11 cellular contexts compared by ENCODE assay signal in genomic region chr9:132744881-132745761, GRCh38.
DNase-seq lines count a peak whose midpoint lies in the region; ATAC-seq and TF ChIP-seq lines count a peak whose summit lies in the region.
"Had no signal": no experiment of that assay in that cellular context is flagged by ENCODE, and none has a peak within 500 bp of the region (broad histone marks: within the 10 kb centered on the region; RNA-seq: fewer than 3 reads in every experiment).

No MANE protein-coding gene starts in this region.

- intact Hi-C loops in natural killer cell (cut with micrococcal nuclease) = no loop called here
- intact Hi-C loops in activated T-helper 1 cell treated with anti-CD3 and anti-CD28 coated beads, Interleukin-12 subunit alpha, Interleukin-12 subunit beta, Interleukin-2, Interleukin-4 antibody, amounts not matched to agents 30 ng/mL and 10 ng/mL and 1 ng/mL, durations not matched to agents 14 hours and 24 hours and 36 hours (cut with micrococcal nuclease) = no loop called here
- intact Hi-C loops in upper lobe of right lung (cut with DNase I) = no loop called here
- intact Hi-C loops in CD4-positive, alpha-beta memory T cell (cut with micrococcal nuclease) = no loop called here

- DNase-seq in natural killer cell (no peak), upper lobe of right lung (peak; percentile 28), HPDE6-E6E7 (ENCODE audit: extremely low spot score) (no peak), UCSD-AML1 (lab: John Stamatoyannopoulos, UW; ENCODE audit: unreplicated experiment) (no peak)
- DNase-seq in natural killer cell treated with Interleukin-12 subunit alpha and Interleukin-12 subunit beta and Interleukin-15 and Interleukin-18, amount 100 ng/mL, for 72 hours (ENCODE audit: low spot score) = no peak
- no peak for DNase-seq in activated T-helper 1 cell treated with anti-CD3 and anti-CD28 coated beads, Interleukin-12 subunit alpha, Interleukin-12 subunit beta, Interleukin-2, Interleukin-4 antibody, amounts not matched to agents 30 ng/mL and 10 ng/mL and 1 ng/mL, durations not matched to agents 14 hours and 24 hours and 36 hours (ENCODE audit: low spot score)
- no peak for DNase-seq in CD4-positive, alpha-beta memory T cell
- DNase-seq: amniotic stem cell, NCI-H1436, SHP77 treated with DMSO at 0.1 percent for 48 hours had no signal

- H3K9me3 ChIP-seq in iPS-18a (ENCODE audit: control insufficient read depth, low read depth, low read length) (no peaks in the 10 kb centered on the region), upper lobe of right lung (no peaks in the 10 kb centered on the region)
- H3K9me3 ChIP-seq in CD4-positive, alpha-beta memory T cell (ENCODE audit: control insufficient read depth in 1 of 2, low read length in 2 of 2) = no peaks in the 10 kb centered on the region

- no peak overlapping the region for H3K9ac ChIP-seq in iPS-18a (ENCODE audit: low read length)

- H3K27ac Mint-ChIP-seq in natural killer cell = no peak overlapping the region
- no peak overlapping the region for H3K27ac Mint-ChIP-seq in natural killer cell treated with Interleukin-12 subunit alpha and Interleukin-12 subunit beta and Interleukin-15 and Interleukin-18, amount 100 ng/mL, for 72 hours
- H3K27ac Mint-ChIP-seq in activated T-helper 1 cell treated with anti-CD3 and anti-CD28 coated beads, Interleukin-12 subunit alpha, Interleukin-12 subunit beta, Interleukin-2, Interleukin-4 antibody, amounts not matched to agents 30 ng/mL and 10 ng/mL and 1 ng/mL, durations not matched to agents 14 hours and 24 hours and 36 hours = peak overlapping the region; percentile 8
- no peak overlapping the region for H3K27ac Mint-ChIP-seq in CD4-positive, alpha-beta memory T cell

- ATAC-seq in natural killer cell (no peak), upper lobe of right lung (no peak)
- ATAC-seq in natural killer cell treated with Interleukin-12 subunit alpha and Interleukin-12 subunit beta and Interleukin-15 and Interleukin-18, amount 100 ng/mL, for 72 hours = no peak

- TF ChIP-seq CTCF in natural killer cell (IDR thresholded peaks at IDR 0.05) (no peak), upper lobe of right lung (IDR thresholded peaks at IDR 0.05) (no peak)

- H3K36me3 ChIP-seq in iPS-18a (ENCODE audit: control insufficient read depth, low read depth, low read length) = no peaks in the 10 kb centered on the region
- no peaks in the 10 kb centered on the region for H3K36me3 ChIP-seq in upper lobe of right lung
- H3K36me3 ChIP-seq in CD4-positive, alpha-beta memory T cell (ENCODE audit: insufficient read depth, low read length) = no peaks in the 10 kb centered on the region

- peak overlapping the region; percentile 32 for H3K4me3 Mint-ChIP-seq in natural killer cell
- H3K4me3 Mint-ChIP-seq in natural killer cell treated with Interleukin-12 subunit alpha and Interleukin-12 subunit beta and Interleukin-15 and Interleukin-18, amount 100 ng/mL, for 72 hours = no peak overlapping the region
- no peak overlapping the region for H3K4me3 Mint-ChIP-seq in activated T-helper 1 cell treated with anti-CD3 and anti-CD28 coated beads, Interleukin-12 subunit alpha, Interleukin-12 subunit beta, Interleukin-2, Interleukin-4 antibody, amounts not matched to agents 30 ng/mL and 10 ng/mL and 1 ng/mL, durations not matched to agents 14 hours and 24 hours and 36 hours
- peak overlapping the region in 2 of 8 donors; percentile 5 to 24 for H3K4me3 Mint-ChIP-seq in CD4-positive, alpha-beta memory T cell

- no peak overlapping the region for H3K27ac ChIP-seq in iPS-18a (ENCODE audit: low read length)
- H3K27ac ChIP-seq in upper lobe of right lung = no peak overlapping the region
- H3K27ac ChIP-seq in CD4-positive, alpha-beta memory T cell (ENCODE audit: low read depth, low read length) = no peak overlapping the region

- no peaks in the 10 kb centered on the region for H3K36me3 Mint-ChIP-seq in natural killer cell
- H3K36me3 Mint-ChIP-seq in natural killer cell treated with Interleukin-12 subunit alpha and Interleukin-12 subunit beta and Interleukin-15 and Interleukin-18, amount 100 ng/mL, for 72 hours = no peaks in the 10 kb centered on the region
- H3K36me3 Mint-ChIP-seq in activated T-helper 1 cell treated with anti-CD3 and anti-CD28 coated beads, Interleukin-12 subunit alpha, Interleukin-12 subunit beta, Interleukin-2, Interleukin-4 antibody, amounts not matched to agents 30 ng/mL and 10 ng/mL and 1 ng/mL, durations not matched to agents 14 hours and 24 hours and 36 hours (ENCODE audit: low read depth) = no peaks in the 10 kb centered on the region
- no peaks in the 10 kb centered on the region for H3K36me3 Mint-ChIP-seq in CD4-positive, alpha-beta memory T cell

- POLR2A ChIA-PET in CD4-positive, alpha-beta memory T cell (lab: Charles Lee; ENCODE audit: partially characterized antibody) = interaction anchor here (1.0 kb wide), 1 partner anchor 24 kb away, joined by 3 read pairs; no protein-coding TSS in a partner anchor

- no peaks in the 10 kb centered on the region for H3K4me1 Mint-ChIP-seq in natural killer cell
- H3K4me1 Mint-ChIP-seq in natural killer cell treated with Interleukin-12 subunit alpha and Interleukin-12 subunit beta and Interleukin-15 and Interleukin-18, amount 100 ng/mL, for 72 hours (ENCODE audit: low read depth in 2 of 2) = peaks cover 0 to 6% of the 10 kb centered on the region in 2 donors
- no peaks in the 10 kb centered on the region for H3K4me1 Mint-ChIP-seq in activated T-helper 1 cell treated with anti-CD3 and anti-CD28 coated beads, Interleukin-12 subunit alpha, Interleukin-12 subunit beta, Interleukin-2, Interleukin-4 antibody, amounts not matched to agents 30 ng/mL and 10 ng/mL and 1 ng/mL, durations not matched to agents 14 hours and 24 hours and 36 hours (ENCODE audit: low read depth)
- peaks cover 0 to 3% (median 1%) of the 10 kb centered on the region in 4 donors for H3K4me1 Mint-ChIP-seq in CD4-positive, alpha-beta memory T cell

- H3K4me3 ChIP-seq in iPS-18a (ENCODE audit: low read length) (peak overlapping the region; percentile 52), upper lobe of right lung (no peak overlapping the region)
- H3K4me3 ChIP-seq in CD4-positive, alpha-beta memory T cell (ENCODE audit: low read length in 2 of 2) = no peak overlapping the region

- peaks cover 24% of the 10 kb centered on the region for H3K4me1 ChIP-seq in iPS-18a (ENCODE audit: control insufficient read depth, low read depth, low read length)
- no peaks in the 10 kb centered on the region for H3K4me1 ChIP-seq in upper lobe of right lung
- H3K4me1 ChIP-seq in CD4-positive, alpha-beta memory T cell (ENCODE audit: insufficient read depth, low read length) = no peaks in the 10 kb centered on the region

- H3K9me3 Mint-ChIP-seq in natural killer cell = no peaks in the 10 kb centered on the region
- H3K9me3 Mint-ChIP-seq in natural killer cell treated with Interleukin-12 subunit alpha and Interleukin-12 subunit beta and Interleukin-15 and Interleukin-18, amount 100 ng/mL, for 72 hours = no peaks in the 10 kb centered on the region
- H3K9me3 Mint-ChIP-seq in activated T-helper 1 cell treated with anti-CD3 and anti-CD28 coated beads, Interleukin-12 subunit alpha, Interleukin-12 subunit beta, Interleukin-2, Interleukin-4 antibody, amounts not matched to agents 30 ng/mL and 10 ng/mL and 1 ng/mL, durations not matched to agents 14 hours and 24 hours and 36 hours = no peaks in the 10 kb centered on the region
- no peaks in the 10 kb centered on the region for H3K9me3 Mint-ChIP-seq in CD4-positive, alpha-beta memory T cell

- peaks cover 66% of the 10 kb centered on the region for H3K27me3 ChIP-seq in iPS-18a (ENCODE audit: control insufficient read depth, insufficient read depth, low read length)
- peaks cover 51% of the 10 kb centered on the region for H3K27me3 ChIP-seq in upper lobe of right lung
- no peaks in the 10 kb centered on the region for H3K27me3 ChIP-seq in CD4-positive, alpha-beta memory T cell (ENCODE audit: insufficient read depth, low read length)

- CTCF ChIA-PET in CD4-positive, alpha-beta memory T cell (lab: Charles Lee; ENCODE audit: partially characterized antibody) = no interaction called here

- peaks cover 29 to 56% of the 10 kb centered on the region in 2 donors for H3K27me3 Mint-ChIP-seq in natural killer cell (ENCODE audit: low read depth in 2 of 2)
- peaks cover 32 to 45% of the 10 kb centered on the region in 2 donors for H3K27me3 Mint-ChIP-seq in natural killer cell treated with Interleukin-12 subunit alpha and Interleukin-12 subunit beta and Interleukin-15 and Interleukin-18, amount 100 ng/mL, for 72 hours
- H3K27me3 Mint-ChIP-seq in activated T-helper 1 cell treated with anti-CD3 and anti-CD28 coated beads, Interleukin-12 subunit alpha, Interleukin-12 subunit beta, Interleukin-2, Interleukin-4 antibody, amounts not matched to agents 30 ng/mL and 10 ng/mL and 1 ng/mL, durations not matched to agents 14 hours and 24 hours and 36 hours (ENCODE audit: insufficient read depth) = peaks cover 45% of the 10 kb centered on the region
- peaks cover 35 to 39% of the 10 kb centered on the region in 2 donors for H3K27me3 Mint-ChIP-seq in CD4-positive, alpha-beta memory T cell
